Comparison of ENCODE assay signal across 28 cellular contexts in genomic region chr1:22972760-22973159, GRCh38. TPM values are rescaled to one million over a fixed set of nuclear protein-coding genes. Genes with fewer than 3 reads are reported as not detected.
"Had no signal": no experiment of that assay in that cellular context is flagged by ENCODE, and none has a peak within 500 bp of the region (broad histone marks: within the 10 kb centered on the region; RNA-seq: fewer than 3 reads in every experiment).

Gene LACTBL1 (minus strand): TSS chr1:22972866. CDS start chr1:22972316, 550 bp downstream.

- DNase-seq: activated CD4-positive, alpha-beta memory T cell treated with anti-CD3 and anti-CD28 coated beads for 36 hours; activated CD4-positive, alpha-beta T cell treated with anti-CD3 and anti-CD28 coated beads for 4 hours; activated CD4-positive, CD25-positive, alpha-beta regulatory T cell; activated naive CD4-positive, alpha-beta T cell treated with anti-CD3 and anti-CD28 coated beads for 36 hours; activated T-cell treated with anti-CD3 and anti-CD28 coated beads, Interleukin-2, amount 50 U/mL, for 48 hours; amygdala; colonic mucosa; dorsolateral prefrontal cortex; effector memory CD8-positive, alpha-beta T cell; esophagus squamous epithelium; gastrocnemius medialis; hypothalamus; left cardiac atrium; occipital lobe; stimulated activated CD4-positive, alpha-beta T cell treated with anti-CD3 and anti-CD28 coated beads, Interleukin-4, amount 100 ng/mL, for 1 hour; stimulated activated naive CD4-positive, alpha-beta T cell; T1000 had no signal

- H3K27ac Mint-ChIP-seq: activated CD4-positive, alpha-beta memory T cell treated with anti-CD3 and anti-CD28 coated beads for 36 hours; activated naive CD4-positive, alpha-beta T cell treated with anti-CD3 and anti-CD28 coated beads for 36 hours; effector memory CD8-positive, alpha-beta T cell; type B pancreatic cell had no signal

- H3K36me3 Mint-ChIP-seq: activated CD4-positive, alpha-beta memory T cell treated with anti-CD3 and anti-CD28 coated beads for 36 hours; type B pancreatic cell had no signal

- H3K4me3 Mint-ChIP-seq: activated CD4-positive, alpha-beta memory T cell treated with anti-CD3 and anti-CD28 coated beads for 36 hours; activated naive CD4-positive, alpha-beta T cell treated with anti-CD3 and anti-CD28 coated beads for 36 hours; effector memory CD8-positive, alpha-beta T cell; nephron; type B pancreatic cell had no signal

- H3K9me3 ChIP-seq: colonic mucosa, esophagus squamous epithelium, gastrocnemius medialis, thoracic aorta had no signal

- H3K4me3 ChIP-seq: colonic mucosa, dorsolateral prefrontal cortex, esophagus squamous epithelium, gastrocnemius medialis, smooth muscle cell, thoracic aorta had no signal

- H3K27ac ChIP-seq: colonic mucosa, dorsolateral prefrontal cortex, esophagus squamous epithelium, gastrocnemius medialis, thoracic aorta had no signal

- H3K27me3 ChIP-seq: colonic mucosa had no signal

- H3K4me2 ChIP-seq: smooth muscle cell had no signal

- H3K4me1 ChIP-seq: colonic mucosa, gastrocnemius medialis had no signal

- ATAC-seq: effector memory CD8-positive, alpha-beta T cell; gastrocnemius medialis; left cardiac atrium; sciatic nerve had no signal

- H3K36me3 ChIP-seq: colonic mucosa, esophagus squamous epithelium, gastrocnemius medialis, thoracic aorta had no signal

- H3K9me3 Mint-ChIP-seq: activated CD4-positive, alpha-beta memory T cell treated with anti-CD3 and anti-CD28 coated beads for 36 hours; activated naive CD4-positive, alpha-beta T cell treated with anti-CD3 and anti-CD28 coated beads for 36 hours; effector memory CD8-positive, alpha-beta T cell; nephron; type B pancreatic cell had no signal

RNA-seq across cellular contexts. Expression of gene LACTBL1, which starts in this region (rescaled TPM):
- total RNA-seq: activated CD4-positive, alpha-beta memory T cell treated with anti-CD3 and anti-CD28 coated beads for 36 hours; activated naive CD4-positive, alpha-beta T cell treated with anti-CD3 and anti-CD28 coated beads for 36 hours; bronchial epithelial cell; colonic mucosa; endothelial cell of umbilical vein; esophagus squamous epithelium; gastrocnemius medialis; left cardiac atrium; liver; mononuclear cell; myocyte; occipital lobe; sciatic nerve; smooth muscle cell; T-helper 1 cell treated with Interleukin-12 subunit alpha and Interleukin-12 subunit beta and Interleukin-4 antibody, amounts not matched to agents 30 ng/mL and 1 ng/mL, for 36 hours; thoracic aorta had no signal
